In genomic region chr3:152397348-152397747, GRCh38 we compare ENCODE assay signal across 8 cellular contexts.
DNase-seq lines count a peak whose midpoint lies in the region; ATAC-seq and TF ChIP-seq lines count a peak whose summit lies in the region.
"Not testable (repeated sequence)": the region's sequence is repeated elsewhere in the genome, so short reads cannot be mapped to it uniquely, and the experiment has no call there.

No MANE protein-coding gene starts in this region.

- H3K27ac Mint-ChIP-seq in CD4-positive, alpha-beta T cell: peak overlapping the region; percentile 31
- peak overlapping the region; percentile 27 for H3K27ac Mint-ChIP-seq in activated CD8-positive, alpha-beta T cell treated with anti-CD3 and anti-CD28 coated beads for 36 hours
- peak overlapping the region; percentile 34 for H3K27ac Mint-ChIP-seq in activated naive CD8-positive, alpha-beta T cell
- peak overlapping the region; percentile 36 for H3K27ac Mint-ChIP-seq in chondrocyte (ENCODE audit: unreplicated experiment)

- POLR2A ChIA-PET in CD4-positive, alpha-beta T cell (lab: Charles Lee); activated CD8-positive, alpha-beta T cell treated with anti-CD3 and anti-CD28 coated beads for 36 hours (lab: Charles Lee): not testable (repeated sequence)

- WGBS in psoas muscle, 3 donors: 94 to 98% (median 95%) methylated on average over 2 of the region's 2 CpGs
- WGBS in urinary bladder: 95% methylated on average over 2 of the region's 2 CpGs

- H3K4me1 ChIP-seq in left ventricle myocardium inferior (peaks cover 100% of the 10 kb centered on the region), psoas muscle (peaks cover 87% of the 10 kb centered on the region)
- not testable (repeated sequence) for H3K4me1 ChIP-seq in urinary bladder (ENCODE audit: insufficient read depth)

- not testable (repeated sequence) for H3K9me3 ChIP-seq in CD4-positive, alpha-beta T cell (ENCODE audit: control insufficient read depth, low read length); left ventricle myocardium inferior (replicated peaks); psoas muscle

- not testable (repeated sequence) for H3K27ac ChIP-seq in CD4-positive, alpha-beta T cell (ENCODE audit: low read depth, low read length)
- H3K27ac ChIP-seq in left ventricle myocardium inferior (replicated peaks): peak overlapping the region; percentile 87
- peak overlapping the region; percentile 92 for H3K27ac ChIP-seq in psoas muscle
- H3K27ac ChIP-seq in urinary bladder (ENCODE audit: low read depth): peak overlapping the region; percentile 2

- not testable (repeated sequence) for H3K4me3 Mint-ChIP-seq in CD4-positive, alpha-beta T cell; activated CD8-positive, alpha-beta T cell treated with anti-CD3 and anti-CD28 coated beads for 36 hours; activated naive CD8-positive, alpha-beta T cell; chondrocyte (ENCODE audit: unreplicated experiment)

- H3K36me3 ChIP-seq in left ventricle myocardium inferior; urinary bladder (ENCODE audit: insufficient read depth): not testable (repeated sequence)
- peaks cover 0 to 15% of the 10 kb centered on the region in 2 donors for H3K36me3 ChIP-seq in psoas muscle (ENCODE audit: insufficient read depth in 1 of 2, low read depth in 1 of 2)

- not testable (repeated sequence) for H3K27me3 ChIP-seq in CD4-positive, alpha-beta T cell (ENCODE audit: control insufficient read depth, insufficient read depth, low read length); left ventricle myocardium inferior (ENCODE audit: low read depth); psoas muscle (ENCODE audit: insufficient read depth in 3 of 3, low read length in 2 of 3)

- H3K27me3 Mint-ChIP-seq in CD4-positive, alpha-beta T cell; activated CD8-positive, alpha-beta T cell treated with anti-CD3 and anti-CD28 coated beads for 36 hours; activated naive CD8-positive, alpha-beta T cell; chondrocyte (ENCODE audit: low read depth): not testable (repeated sequence)

- not testable (repeated sequence) for TF ChIP-seq CTCF in CD4-positive, alpha-beta T cell (IDR thresholded peaks at IDR 0.05); activated CD8-positive, alpha-beta T cell treated with anti-CD3 and anti-CD28 coated beads for 36 hours (IDR thresholded peaks at IDR 0.05); chondrocyte (IDR thresholded peaks at IDR 0.05); fibroblast of pulmonary artery (IDR thresholded peaks at IDR 0.05; ENCODE audit: low read length, missing control alignments); left ventricle myocardium inferior (IDR thresholded peaks at IDR 0.05; ENCODE audit: borderline replicate concordance); psoas muscle (IDR thresholded peaks at IDR 0.05)

- not testable (repeated sequence) for DNase-seq in CD4-positive, alpha-beta T cell; activated CD8-positive, alpha-beta T cell treated with anti-CD3 and anti-CD28 coated beads for 36 hours; chondrocyte (ENCODE audit: low spot score); left ventricle myocardium inferior; psoas muscle
- peak; percentile 58 for DNase-seq in fibroblast of pulmonary artery (ENCODE audit: low read depth)

- intact Hi-C loops in CD4-positive, alpha-beta T cell (cut with DNase I, micrococcal nuclease); activated CD8-positive, alpha-beta T cell treated with anti-CD3 and anti-CD28 coated beads for 36 hours (cut with micrococcal nuclease); left ventricle myocardium inferior (cut with micrococcal nuclease); psoas muscle (cut with DNase I): not testable (repeated sequence)

- not testable (repeated sequence) for ATAC-seq in CD4-positive, alpha-beta T cell (ENCODE audit: poor library complexity); activated CD8-positive, alpha-beta T cell treated with anti-CD3 and anti-CD28 coated beads for 36 hours; psoas muscle

- not testable (repeated sequence) for H3K4me3 ChIP-seq in fibroblast of pulmonary artery (replicated peaks; ENCODE audit: low read depth, low read length); left ventricle myocardium inferior; urinary bladder (ENCODE audit: low read depth, low read length)
- H3K4me3 ChIP-seq in psoas muscle: peak overlapping the region; percentile 47

- CTCF ChIA-PET in CD4-positive, alpha-beta T cell (lab: Charles Lee); activated CD8-positive, alpha-beta T cell treated with anti-CD3 and anti-CD28 coated beads for 36 hours (lab: Charles Lee): not testable (repeated sequence)

- H3K9me3 Mint-ChIP-seq in CD4-positive, alpha-beta T cell; activated CD8-positive, alpha-beta T cell treated with anti-CD3 and anti-CD28 coated beads for 36 hours; activated naive CD8-positive, alpha-beta T cell (ENCODE audit: low read depth); chondrocyte (ENCODE audit: low read depth): not testable (repeated sequence)

- peaks cover 86% of the 10 kb centered on the region for H3K36me3 Mint-ChIP-seq in CD4-positive, alpha-beta T cell (ENCODE audit: low read depth)
- peaks cover 57% of the 10 kb centered on the region for H3K36me3 Mint-ChIP-seq in activated CD8-positive, alpha-beta T cell treated with anti-CD3 and anti-CD28 coated beads for 36 hours (ENCODE audit: low read depth)
- peaks cover 20% of the 10 kb centered on the region for H3K36me3 Mint-ChIP-seq in activated naive CD8-positive, alpha-beta T cell
- H3K36me3 Mint-ChIP-seq in chondrocyte (ENCODE audit: low read depth): peaks cover 12% of the 10 kb centered on the region

- peaks cover 76% of the 10 kb centered on the region for H3K4me1 Mint-ChIP-seq in CD4-positive, alpha-beta T cell (ENCODE audit: low read depth)
- H3K4me1 Mint-ChIP-seq in activated CD8-positive, alpha-beta T cell treated with anti-CD3 and anti-CD28 coated beads for 36 hours (ENCODE audit: low read depth): peaks cover 73% of the 10 kb centered on the region
- peaks cover 75% of the 10 kb centered on the region for H3K4me1 Mint-ChIP-seq in activated naive CD8-positive, alpha-beta T cell (ENCODE audit: low read depth)
- H3K4me1 Mint-ChIP-seq in chondrocyte (ENCODE audit: low read depth): peaks cover 80% of the 10 kb centered on the region
